ENCODE assay signal across 13 cellular contexts in genomic region chr12:79566452-79566851, GRCh38.
DNase-seq lines count a peak whose midpoint lies in the region; ATAC-seq and TF ChIP-seq lines count a peak whose summit lies in the region.
"Had no signal": no experiment of that assay in that cellular context is flagged by ENCODE, and none has a peak within 500 bp of the region (broad histone marks: within the 10 kb centered on the region; RNA-seq: fewer than 3 reads in every experiment).

No MANE protein-coding gene starts in this region.

- no peak overlapping the region for H3K9ac ChIP-seq in liver (ENCODE audit: low read depth in 1 of 2, low read length in 2 of 2)

- H3K27me3 ChIP-seq in liver (ENCODE audit: control insufficient read depth in 4 of 4, insufficient read depth in 4 of 4, low read length in 3 of 4) (no peaks in the 10 kb centered on the region), thoracic aorta (replicated peaks; ENCODE audit: insufficient read depth) (no peaks in the 10 kb centered on the region)

- TF ChIP-seq CTCF in LNCaP clone FGC (IDR thresholded peaks at IDR 0.05; ENCODE audit: control insufficient read depth, extremely low read depth, insufficient read depth), result no peak
- no peak for TF ChIP-seq CTCF in cardiac fibroblast (IDR thresholded peaks at IDR 0.05; ENCODE audit: low read depth, low read length)
- no peak for TF ChIP-seq CTCF in liver (IDR thresholded peaks at IDR 0.05; ENCODE audit: low read depth, low read length, missing input control)
- TF ChIP-seq CTCF in thoracic aorta (IDR thresholded peaks at IDR 0.05), result no peak

- peak; percentile 97 for DNase-seq in LNCaP clone FGC (ENCODE audit: low read depth)
- DNase-seq in cardiac fibroblast (ENCODE audit: low read depth in 2 of 2), result peak; percentile 17 to 31
- no peak for DNase-seq in thoracic aorta (ENCODE audit: low spot score)
- DNase-seq in G401 (ENCODE audit: low spot score), result no peak
- no peak for DNase-seq in ecto neural progenitor cell (ENCODE audit: low spot score)
- DNase-seq in NCI-H187 (lab: John Stamatoyannopoulos, UW), result no peak
- DNase-seq: activated CD4-positive, CD25-positive, alpha-beta regulatory T cell; natural killer cell; NCI-H1930; stimulated activated naive CD8-positive, alpha-beta T cell treated with anti-CD3 and anti-CD28 coated beads, Interleukin-15, Interleukin-2, amounts not matched to agents 100 U/mL and 50 U/mL, for 24 hours had no signal

- H3K4me3 ChIP-seq in LNCaP clone FGC (ENCODE audit: low read depth, low read length) (no peak overlapping the region), cardiac fibroblast (replicated peaks in 1 of 2; ENCODE audit: low read depth in 2 of 2, low read length in 2 of 2) (no peak overlapping the region), liver (ENCODE audit: low read depth in 1 of 3, low read length in 3 of 3) (no peak overlapping the region), thoracic aorta (no peak overlapping the region)
- H3K4me3 ChIP-seq: coronary artery had no signal

- peaks cover 0 to 2% (median 0%) of the 10 kb centered on the region in 4 donors for H3K36me3 ChIP-seq in liver (ENCODE audit: control insufficient read depth in 4 of 4, insufficient read depth in 3 of 4, low read depth in 1 of 4, low read length in 3 of 4)
- H3K36me3 ChIP-seq in thoracic aorta, result no peaks in the 10 kb centered on the region

- TF ChIP-seq RAD21 in liver (IDR thresholded peaks at IDR 0.05), result peak; percentile 40 to 50

- H3K27ac ChIP-seq in liver (ENCODE audit: low read depth in 1 of 2, low read length in 2 of 2) (peak overlapping the region; percentile 52 to 64), thoracic aorta (peak overlapping the region; percentile 0 to 7)
- H3K27ac ChIP-seq: coronary artery had no signal

- H3K9me3 ChIP-seq in liver (ENCODE audit: control insufficient read depth in 4 of 4, low read length in 3 of 4), result no peaks in the 10 kb centered on the region
- no peaks in the 10 kb centered on the region for H3K9me3 ChIP-seq in thoracic aorta

- H3K4me1 ChIP-seq in liver (ENCODE audit: control insufficient read depth in 4 of 4, insufficient read depth in 4 of 4, low read length in 3 of 4) (peaks cover 5 to 25% (median 13%) of the 10 kb centered on the region in 4 donors), thoracic aorta (ENCODE audit: control insufficient read depth in 1 of 2, low read depth in 2 of 2) (peaks cover 0 to 9% of the 10 kb centered on the region in 2 donors)

- WGBS in liver, result 17% methylated on average over 3 of the region's 3 CpGs

- in situ Hi-C loops in G401 (cut with HindIII; ENCODE audit: low sequenced_read_pairs), result no loop called here

- ATAC-seq in thoracic aorta (ENCODE audit: insufficient number of reproducible peaks, low FRiP score, low read depth), result no peak
- ATAC-seq: natural killer cell; Panc1; stimulated activated naive CD8-positive, alpha-beta T cell treated with anti-CD3 and anti-CD28 coated beads, Interleukin-15, Interleukin-2, amounts not matched to agents 100 U/mL and 50 U/mL, for 24 hours had no signal

TF ChIP-seq in liver, 16 proteins besides CTCF, POLR2A, EP300 and RAD21:
- TF ChIP-seq HNF4A (conservative IDR thresholded peaks at IDR 0.05) (peak; percentile 51 to 67), GABPA (IDR thresholded peaks at IDR 0.05 in 1 of 2, conservative IDR thresholded peaks at IDR 0.05 in 1 of 2) (peak in 1 of 2 donors; percentile 7), YY1 (IDR thresholded peaks at IDR 0.05) (peak; percentile 36), EGR1 (IDR thresholded peaks at IDR 0.05; ENCODE audit: low read depth in 2 of 2) (peak in 1 of 2 donors; percentile 37), REST (IDR thresholded peaks at IDR 0.05) (peak; percentile 62), HNF4G (IDR thresholded peaks at IDR 0.05) (no peak), FOXA2 (IDR thresholded peaks at IDR 0.05) (peak; percentile 86), SP1 (IDR thresholded peaks at IDR 0.05) (peak; percentile 58), JUND (IDR thresholded peaks at IDR 0.05) (peak; percentile 28 to 44), MAX (IDR thresholded peaks at IDR 0.05) (peak; percentile 59), NR2F2 (IDR thresholded peaks at IDR 0.05) (no peak), FOXA1 (IDR thresholded peaks at IDR 0.05) (peak; percentile 83), RXRA (IDR thresholded peaks at IDR 0.05) (peak in 1 of 2 donors; percentile 59), TAF1 (conservative IDR thresholded peaks at IDR 0.05) (no peak)
- TF ChIP-seq, protein P1, sequence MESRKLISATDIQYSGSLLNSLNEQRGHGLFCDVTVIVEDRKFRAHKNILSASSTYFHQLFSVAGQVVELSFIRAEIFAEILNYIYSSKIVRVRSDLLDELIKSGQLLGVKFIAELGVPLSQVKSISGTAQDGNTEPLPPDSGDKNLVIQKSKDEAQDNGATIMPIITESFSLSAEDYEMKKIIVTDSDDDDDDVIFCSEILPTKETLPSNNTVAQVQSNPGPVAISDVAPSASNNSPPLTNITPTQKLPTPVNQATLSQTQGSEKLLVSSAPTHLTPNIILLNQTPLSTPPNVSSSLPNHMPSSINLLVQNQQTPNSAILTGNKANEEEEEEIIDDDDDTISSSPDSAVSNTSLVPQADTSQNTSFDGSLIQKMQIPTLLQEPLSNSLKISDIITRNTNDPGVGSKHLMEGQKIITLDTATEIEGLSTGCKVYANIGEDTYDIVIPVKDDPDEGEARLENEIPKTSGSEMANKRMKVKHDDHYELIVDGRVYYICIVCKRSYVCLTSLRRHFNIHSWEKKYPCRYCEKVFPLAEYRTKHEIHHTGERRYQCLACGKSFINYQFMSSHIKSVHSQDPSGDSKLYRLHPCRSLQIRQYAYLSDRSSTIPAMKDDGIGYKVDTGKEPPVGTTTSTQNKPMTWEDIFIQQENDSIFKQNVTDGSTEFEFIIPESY (IDR thresholded peaks at IDR 0.05), result no peak
- TF ChIP-seq, protein P2, sequence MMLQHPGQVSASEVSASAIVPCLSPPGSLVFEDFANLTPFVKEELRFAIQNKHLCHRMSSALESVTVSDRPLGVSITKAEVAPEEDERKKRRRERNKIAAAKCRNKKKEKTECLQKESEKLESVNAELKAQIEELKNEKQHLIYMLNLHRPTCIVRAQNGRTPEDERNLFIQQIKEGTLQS (IDR thresholded peaks at IDR 0.05), result peak; percentile 44

Comparison
In these comparisons a context has a peak if more than half of its experiments do, and no peak if none do; other contexts are left out.
1. DNase-seq: peak in LNCaP clone FGC (single experiment) and cardiac fibroblast (2 of 2); none in thoracic aorta (single experiment), G401 (single experiment), ecto neural progenitor cell (single experiment) and NCI-H187 (0 of 2).